ENCODE assay signal across 8 cellular contexts in the genomic region with DNA sequence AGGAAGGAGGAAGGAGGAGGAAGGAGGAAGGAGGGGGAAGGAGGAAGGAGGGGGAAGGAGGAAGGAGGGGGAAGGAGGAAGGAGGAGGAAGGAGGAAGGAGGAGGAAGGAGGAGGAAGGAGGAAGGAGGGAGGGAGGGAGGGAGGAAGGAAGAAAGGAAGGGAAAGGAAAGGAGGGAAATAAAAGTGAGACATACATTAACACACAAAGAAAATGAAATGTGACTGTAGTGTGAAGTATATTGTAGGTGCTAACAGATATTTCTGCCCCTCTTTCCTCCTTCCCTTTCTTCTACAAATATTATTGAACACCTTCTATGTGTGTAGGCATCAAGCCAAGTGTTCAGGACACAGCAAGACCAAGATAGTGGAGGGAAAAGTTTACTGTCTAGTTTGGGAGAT.
"Had no signal": no experiment of that assay in that cellular context is flagged by ENCODE, and none has a peak within 500 bp of the region (broad histone marks: within the 10 kb centered on the region; RNA-seq: fewer than 3 reads in every experiment).

No MANE protein-coding gene starts in this region.

- DNase-seq: H9, HCEC 1CT, IMR-90 had no signal

- H3K27ac ChIP-seq: HL-60 had no signal

- H3K4me3 ChIP-seq: GM23338, K562 had no signal

- FAIRE-seq: H1, H54, K562 had no signal
